9 cellular contexts compared by ENCODE assay signal in the genomic region with DNA sequence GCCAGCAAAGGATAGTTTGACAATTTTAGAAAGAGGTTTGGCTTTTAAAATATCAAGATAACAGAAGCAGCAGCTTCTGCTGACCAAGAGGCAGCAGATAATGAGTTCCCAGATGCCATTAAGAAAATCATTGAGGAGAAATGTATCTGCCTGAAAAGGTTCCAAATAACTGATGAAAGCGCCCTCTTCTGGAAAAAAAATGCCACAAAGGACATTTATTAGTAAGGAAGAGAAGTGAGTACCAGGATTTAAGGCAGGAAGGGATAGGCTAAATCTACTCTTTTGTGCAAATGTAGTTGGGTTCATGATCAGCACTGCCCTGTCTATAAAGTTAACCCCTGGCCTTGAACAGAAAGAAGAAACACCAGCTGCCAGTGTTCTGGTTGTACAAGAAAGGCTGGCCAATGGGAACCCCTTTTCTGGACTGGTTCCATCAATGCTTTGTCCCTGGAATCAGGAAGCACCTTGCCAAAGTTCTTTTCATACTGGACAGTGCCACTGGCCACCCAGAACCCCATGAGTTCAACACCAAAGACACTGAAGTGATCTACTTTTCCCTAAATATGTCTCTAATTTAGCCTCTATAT. TPM values are rescaled to one million over a fixed set of nuclear protein-coding genes. Genes with fewer than 3 reads are reported as not detected.
A peak's percentile ranks its signal among the peaks of the same experiment; 100 is the strongest.
DNase-seq lines count a peak whose midpoint lies in the region; ATAC-seq and TF ChIP-seq lines count a peak whose summit lies in the region.
"Had no signal": no experiment of that assay in that cellular context is flagged by ENCODE, and none has a peak within 500 bp of the region (broad histone marks: within the 10 kb centered on the region; RNA-seq: fewer than 3 reads in every experiment).

No MANE protein-coding gene starts in this region.

- H3K4me3 ChIP-seq in cardiac fibroblast (replicated peaks in 1 of 2; ENCODE audit: low read depth in 2 of 2, low read length in 2 of 2) (no peak overlapping the region), neuronal stem cell (ENCODE audit: low read length in 2 of 2) (no peak overlapping the region)

- no peak for ATAC-seq in GM18870 (IDR thresholded peaks at IDR 0.05; ENCODE audit: unreplicated experiment)
- ATAC-seq in activated T-cell treated with anti-CD3 and anti-CD28 coated beads, Interleukin-2, amount 50 U/mL, for 4 hours, result no peak

- H3K27ac ChIP-seq in neuronal stem cell (replicated peaks; ENCODE audit: low read length), result no peak overlapping the region

- no peak overlapping the region for H3K14ac ChIP-seq in neuronal stem cell (ENCODE audit: low read length)

- H3K23ac ChIP-seq in neuronal stem cell (ENCODE audit: low read depth, low read length, poor library complexity), result no peak overlapping the region

- H3K9me3 Mint-ChIP-seq in activated T-cell treated with anti-CD3 and anti-CD28 coated beads, Interleukin-2, amount 50 U/mL, for 4 hours, result no peaks in the 10 kb centered on the region

- H2BK12ac ChIP-seq in neuronal stem cell (ENCODE audit: low read length), result no peak overlapping the region

- no peaks in the 10 kb centered on the region for H3K4me1 ChIP-seq in neuronal stem cell (ENCODE audit: control insufficient read depth in 2 of 2, insufficient read depth in 1 of 2, low read depth in 1 of 2, low read length in 2 of 2)

- no peaks in the 10 kb centered on the region for H3K79me1 ChIP-seq in neuronal stem cell (ENCODE audit: low read depth, low read length)

- no CpG with 5 or more reads among the region's 1 CpG for WGBS in neuronal stem cell (ENCODE audit: extremely low coverage in 2 of 2, insufficient read length in 2 of 2, insufficient replicate concordance in 1 of 2), 2 donors

- no peak overlapping the region for H2AK5ac ChIP-seq in neuronal stem cell (ENCODE audit: low read depth, low read length)

- no peaks in the 10 kb centered on the region for H3K27me3 Mint-ChIP-seq in activated T-cell treated with anti-CD3 and anti-CD28 coated beads, Interleukin-2, amount 50 U/mL, for 4 hours (ENCODE audit: low read depth)

- no peak overlapping the region for H3K4ac ChIP-seq in neuronal stem cell (ENCODE audit: low read length)

- peak; percentile 44 for TF ChIP-seq CTCF in cardiac fibroblast (IDR thresholded peaks at IDR 0.05; ENCODE audit: low read depth, low read length)

- no peak overlapping the region for H3K4me2 ChIP-seq in neuronal stem cell (ENCODE audit: insufficient read depth, low read length, poor library complexity, severe bottlenecking)

- peaks cover 5 to 72% of the 10 kb centered on the region in 2 donors for H3K36me3 ChIP-seq in neuronal stem cell (replicated peaks in 1 of 2; ENCODE audit: control insufficient read depth in 2 of 2, insufficient read depth in 2 of 2, low read length in 2 of 2)

- no peak overlapping the region for H2AFZ ChIP-seq in neuronal stem cell (ENCODE audit: low read length)

- H4K91ac ChIP-seq in neuronal stem cell (ENCODE audit: low read depth, low read length, poor library complexity), result no peak overlapping the region

- H2BK15ac ChIP-seq in neuronal stem cell (ENCODE audit: low read length), result no peak overlapping the region

- H3K27me3 ChIP-seq in neuronal stem cell (ENCODE audit: control insufficient read depth in 3 of 3, insufficient read depth in 3 of 3, low read depth in 1 of 3, low read length in 3 of 3), result no peaks in the 10 kb centered on the region

- DNase-seq in NCI-H2196 (lab: John Stamatoyannopoulos, UW; ENCODE audit: unreplicated experiment) (peak; percentile 38), NCI-H2196 treated with DMSO at 0.1 percent for 48 hours (lab: John Stamatoyannopoulos, UW; ENCODE audit: unreplicated experiment) (no peak), NCI-H1694 treated with DMSO at 0.1 percent for 48 hours (lab: John Stamatoyannopoulos, UW) (peak; percentile 14), cardiac fibroblast (ENCODE audit: low read depth in 2 of 2) (peak; percentile 45), neuronal stem cell (ENCODE audit: low spot score) (peak; percentile 9), T1000 (lab: John Stamatoyannopoulos, UW) (no peak)
- DNase-seq in activated T-cell treated with anti-CD3 and anti-CD28 coated beads, Interleukin-2, amount 50 U/mL, for 4 hours, result no peak
- DNase-seq: anterior cingulate cortex had no signal

- H3K4me3 Mint-ChIP-seq in activated T-cell treated with anti-CD3 and anti-CD28 coated beads, Interleukin-2, amount 50 U/mL, for 4 hours, result no peak overlapping the region

- H3K4me1 Mint-ChIP-seq in activated T-cell treated with anti-CD3 and anti-CD28 coated beads, Interleukin-2, amount 50 U/mL, for 4 hours (ENCODE audit: low read depth), result peaks cover 2% of the 10 kb centered on the region

- H3K18ac ChIP-seq in neuronal stem cell (ENCODE audit: low read length), result no peak overlapping the region

- peaks cover 15% of the 10 kb centered on the region for H3K36me3 Mint-ChIP-seq in activated T-cell treated with anti-CD3 and anti-CD28 coated beads, Interleukin-2, amount 50 U/mL, for 4 hours (ENCODE audit: insufficient read depth)

- no peaks in the 10 kb centered on the region for H3K9me3 ChIP-seq in neuronal stem cell (replicated peaks in 1 of 2; ENCODE audit: control insufficient read depth in 2 of 2, insufficient read depth in 1 of 2, low read depth in 1 of 2, low read length in 2 of 2)

- H4K8ac ChIP-seq in neuronal stem cell (ENCODE audit: low read depth, low read length), result no peak overlapping the region

- no peak overlapping the region for H3K9ac ChIP-seq in neuronal stem cell (ENCODE audit: low read depth, low read length, poor library complexity)

- no peak overlapping the region for H2BK120ac ChIP-seq in neuronal stem cell (ENCODE audit: low read depth, low read length)

- H2BK5ac ChIP-seq in neuronal stem cell (ENCODE audit: low read length), result no peak overlapping the region

RNA-seq across cellular contexts. Expression of a gene that starts 40.6 kb away (rescaled TPM):
- polyA plus RNA-seq in neuronal stem cell (2013, experiment 1 of 2), result 14.4 TPM
- polyA plus RNA-seq in neuronal stem cell (2013, experiment 2 of 2), result 14.9 TPM
- total RNA-seq in activated T-cell treated with anti-CD3 and anti-CD28 coated beads, Interleukin-2, amount 50 U/mL, for 4 hours, result 10 to 100 TPM; 20.2 to 21.6 (median 21.3) TPM

RNA-seq across cellular contexts. Expression of a gene that starts 40.7 kb away (rescaled TPM):
- polyA plus RNA-seq in neuronal stem cell (2013, experiment 1 of 2), result 27.4 TPM
- 26.2 TPM for polyA plus RNA-seq in neuronal stem cell (2013, experiment 2 of 2)
- total RNA-seq in activated T-cell treated with anti-CD3 and anti-CD28 coated beads, Interleukin-2, amount 50 U/mL, for 4 hours, result 10 to 100 TPM in 1 of 3 donors, 1 to 10 TPM in 2; 6.8 to 11.3 (median 8.5) TPM

RNA-seq across cellular contexts. Expression of a gene that starts 54.6 kb away (rescaled TPM):
- polyA plus RNA-seq in neuronal stem cell (2013, experiment 1 of 2), result 0.54 TPM
- polyA plus RNA-seq in neuronal stem cell (2013, experiment 2 of 2), result 0.47 TPM
- total RNA-seq in activated T-cell treated with anti-CD3 and anti-CD28 coated beads, Interleukin-2, amount 50 U/mL, for 4 hours, result under 1 TPM in 2 of 3 donors, not detected in 1; 0.05 to 0.35 TPM

RNA-seq across cellular contexts. Expression of a gene that starts 57.1 kb away (rescaled TPM):
- 8.5 TPM for polyA plus RNA-seq in neuronal stem cell (2013, experiment 1 of 2)
- polyA plus RNA-seq in neuronal stem cell (2013, experiment 2 of 2), result 9.0 TPM
- 10 to 100 TPM; 34.2 to 45.7 (median 39.3) TPM for total RNA-seq in activated T-cell treated with anti-CD3 and anti-CD28 coated beads, Interleukin-2, amount 50 U/mL, for 4 hours

Comparison
In these comparisons a context has a peak if more than half of its experiments do, and no peak if none do; other contexts are left out.
1. DNase-seq: peak in NCI-H2196 (single experiment), NCI-H1694 treated with DMSO at 0.1 percent for 48 hours (single experiment), cardiac fibroblast (2 of 2) and neuronal stem cell (single experiment); none in NCI-H2196 treated with DMSO at 0.1 percent for 48 hours (single experiment), T1000 (single experiment) and activated T-cell treated with anti-CD3 and anti-CD28 coated beads, Interleukin-2, amount 50 U/mL, for 4 hours (single experiment).